8 cellular contexts compared by ENCODE assay signal in the genomic region with DNA sequence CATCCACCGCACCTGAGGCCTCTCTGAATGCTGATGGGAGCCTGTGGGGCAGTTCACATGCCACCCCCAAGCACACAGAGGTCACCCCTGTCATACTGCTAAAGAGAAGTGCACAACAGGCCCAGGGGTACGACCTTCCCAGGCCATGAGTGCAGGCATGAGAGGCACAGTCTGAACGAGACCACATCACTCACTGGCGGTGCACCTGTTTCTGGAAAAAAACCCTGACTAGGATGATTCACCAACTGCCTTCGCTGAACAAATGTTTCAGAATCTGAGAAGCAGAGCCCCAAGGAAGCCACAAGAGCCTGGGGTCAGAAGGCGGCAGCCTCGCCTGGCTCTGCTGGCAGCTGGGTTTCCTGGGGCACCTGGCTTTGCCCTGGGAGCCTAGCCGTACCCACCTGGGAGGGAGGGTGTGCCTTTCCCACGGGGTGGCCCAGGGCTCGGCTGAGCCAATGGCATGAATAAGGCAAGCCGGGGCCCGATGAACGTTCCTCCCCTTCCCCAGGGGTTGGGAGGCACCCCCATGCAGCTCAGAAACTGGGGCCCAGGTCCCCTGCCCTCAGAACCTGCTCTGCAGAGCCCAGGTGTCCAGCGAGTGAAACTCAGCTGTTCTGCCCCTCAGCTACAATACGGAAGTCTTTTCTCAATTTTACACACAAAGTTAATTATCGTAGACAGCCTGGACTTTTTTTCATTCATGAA.
DNase-seq lines count a peak whose midpoint lies in the region; ATAC-seq and TF ChIP-seq lines count a peak whose summit lies in the region.

No MANE protein-coding gene starts in this region.

- H3K27me3 ChIP-seq in skeletal muscle tissue (ENCODE audit: control insufficient read depth in 3 of 3, insufficient read depth in 3 of 3, low read length in 3 of 3) = no peaks in the 10 kb centered on the region

- no peaks in the 10 kb centered on the region for H3K36me3 ChIP-seq in skeletal muscle tissue (ENCODE audit: control insufficient read depth in 3 of 3, insufficient read depth in 3 of 3, low read length in 3 of 3)

- H3K27ac ChIP-seq in caudate nucleus (ENCODE audit: low read depth, low read length) (peak overlapping the region; percentile 9), skeletal muscle tissue (ENCODE audit: low read depth, low read length) (peak overlapping the region; percentile 88)

- H3K9ac ChIP-seq in skeletal muscle tissue (ENCODE audit: low read depth in 1 of 3, low read length in 3 of 3) = peak overlapping the region; percentile 24 to 86 (median 62)

- ATAC-seq in Right ventricle myocardium superior (ENCODE audit: poor library complexity) (no peak), omental fat pad (ENCODE audit: low FRiP score) (no peak)

- peaks cover 45 to 56% (median 56%) of the 10 kb centered on the region in 3 donors for H3K4me1 ChIP-seq in skeletal muscle tissue (ENCODE audit: control insufficient read depth in 3 of 3, insufficient read depth in 3 of 3, low read length in 3 of 3)

- TF ChIP-seq CTCF in foreskin fibroblast (IDR thresholded peaks at IDR 0.05; ENCODE audit: low read depth, low read length) (no peak), omental fat pad (IDR thresholded peaks at IDR 0.05) (no peak)

- intact Hi-C loops in cardiac septum (cut with DNase I) (loop anchor here (5.0 kb wide), 1 partner anchor 75 kb away; no protein-coding TSS in a partner anchor), Right ventricle myocardium superior (cut with DNase I) (no loop called here)

- H3K9me3 ChIP-seq in skeletal muscle tissue (ENCODE audit: control insufficient read depth in 3 of 3, low read length in 3 of 3) = no peaks in the 10 kb centered on the region

- peak; percentile 64 for DNase-seq in cardiac septum (ENCODE audit: low spot score)
- DNase-seq in Right ventricle myocardium superior = no peak
- DNase-seq in activated CD4-positive, CD25-positive, alpha-beta regulatory T cell treated with anti-CD3 and anti-CD28 coated beads, Interleukin-2, amount 50 U/mL, for 16 hours (ENCODE audit: low read depth, low spot score) = peak; percentile 50
- no peak for DNase-seq in caudate nucleus (lab: John Stamatoyannopoulos, UW)
- DNase-seq in foreskin fibroblast = no peak
- no peak for DNase-seq in dedifferentiated amniotic fluid mesenchymal stem cell (ENCODE audit: extremely low spot score)
- no peak for DNase-seq in omental fat pad (ENCODE audit: low spot score)

- H3K4me3 ChIP-seq in skeletal muscle tissue (ENCODE audit: low read length in 3 of 3) (peak overlapping the region in 1 of 3 donors; percentile 41), foreskin fibroblast (ENCODE audit: low read depth in 1 of 2, low read length in 2 of 2) (no peak overlapping the region)

Comparison
In these comparisons a context has a peak if more than half of its experiments do, and no peak if none do; other contexts are left out.
1. DNase-seq: peak in cardiac septum (single experiment) and activated CD4-positive, CD25-positive, alpha-beta regulatory T cell treated with anti-CD3 and anti-CD28 coated beads, Interleukin-2, amount 50 U/mL, for 16 hours (single experiment); none in Right ventricle myocardium superior (single experiment), caudate nucleus (0 of 61), foreskin fibroblast (0 of 2), dedifferentiated amniotic fluid mesenchymal stem cell (single experiment) and omental fat pad (single experiment).